ENCODE assay signal across 24 cellular contexts in genomic region chr14:38931969-38932652, GRCh38.
A peak's percentile ranks its signal among the peaks of the same experiment; 100 is the strongest.
DNase-seq lines count a peak whose midpoint lies in the region; TF ChIP-seq lines count a peak whose summit lies in the region.
"Had no signal": no experiment of that assay in that cellular context is flagged by ENCODE, and none has a peak within 500 bp of the region (broad histone marks: within the 10 kb centered on the region; RNA-seq: fewer than 3 reads in every experiment).

No MANE protein-coding gene starts in this region.

- H3K27me3 ChIP-seq in HUES48 (ENCODE audit: control insufficient read depth, insufficient read depth, low read length) (no peaks in the 10 kb centered on the region), neural progenitor cell (no peaks in the 10 kb centered on the region)
- H3K27me3 ChIP-seq: esophagus muscularis mucosa, left lung, SJCRH30 had no signal

- TF ChIP-seq CTCF in Calu3 (IDR thresholded peaks at IDR 0.05; ENCODE audit: unreplicated experiment) (no peak), epithelial cell of esophagus (IDR thresholded peaks at IDR 0.05; ENCODE audit: insufficient read depth, low read depth, low read length, missing control alignments) (no peak), neural progenitor cell (IDR thresholded peaks at IDR 0.05) (no peak)

- H3K4me1 ChIP-seq in HUES48 (ENCODE audit: control insufficient read depth, insufficient read depth, low read length) (no peaks in the 10 kb centered on the region; the same call in 1 of the 2 replicates), neural progenitor cell (peaks cover 4% of the 10 kb centered on the region)
- H3K4me1 ChIP-seq: left lung, SJCRH30 had no signal

- peak; percentile 3 for DNase-seq in Calu3
- DNase-seq in epithelial cell of esophagus (ENCODE audit: low read depth), result peak; percentile 39
- no peak for DNase-seq in neural progenitor cell (ENCODE audit: low spot score)
- DNase-seq in epidermal melanocyte (ENCODE audit: insufficient read length, low spot score), result no peak
- DNase-seq in activated CD4-positive, alpha-beta T cell treated with anti-CD3 and anti-CD28 coated beads, Interleukin-2, amount 50 U/mL, for 1 hour, result no peak
- DNase-seq in D341Med (ENCODE audit: low spot score), result no peak
- DNase-seq: activated B cell treated with CpG ODN at 0.5 μM for 24 hours; activated naive CD4-positive, alpha-beta T cell treated with anti-CD3 and anti-CD28 coated beads for 36 hours; activated T-cell treated with anti-CD3 and anti-CD28 coated beads, Interleukin-2, amount 50 U/mL, for 72 hours; C1 segment of cervical spinal cord; effector memory CD4-positive, alpha-beta T cell; foreskin melanocyte; IMR-90; left lung; NCI-H1694 treated with DMSO at 0.1 percent for 48 hours; NCI-H2227 treated with DMSO at 0.1 percent for 48 hours; NCI-H526 treated with DMSO at 0.1 percent for 48 hours; nucleus accumbens; SJCRH30; stimulated activated naive CD8-positive, alpha-beta T cell treated with anti-CD3 and anti-CD28 coated beads, Interleukin-15, amount 100 ng/mL, for 72 hours had no signal

- no peak overlapping the region for H3K4me3 Mint-ChIP-seq in Calu3 (ENCODE audit: low read depth, unreplicated experiment)
- H3K4me3 Mint-ChIP-seq in neural progenitor cell, result no peak overlapping the region
- H3K4me3 Mint-ChIP-seq: activated B cell treated with CpG ODN at 0.5 μM for 24 hours; activated naive CD4-positive, alpha-beta T cell treated with anti-CD3 and anti-CD28 coated beads for 36 hours; activated T-cell treated with anti-CD3 and anti-CD28 coated beads, Interleukin-2, amount 50 U/mL, for 72 hours; stimulated activated naive CD8-positive, alpha-beta T cell treated with anti-CD3 and anti-CD28 coated beads, Interleukin-15, amount 100 ng/mL, for 72 hours; type B pancreatic cell had no signal

- H3K4me3 ChIP-seq in HUES48 (ENCODE audit: low read depth, low read length) (no peak overlapping the region), epithelial cell of esophagus (ENCODE audit: low read length) (no peak overlapping the region), neural progenitor cell (no peak overlapping the region)
- H3K4me3 ChIP-seq: coronary artery, esophagus muscularis mucosa, left lung, SJCRH30 had no signal

- H3K27ac ChIP-seq in HUES48 (ENCODE audit: low read depth, low read length) (no peak overlapping the region), neural progenitor cell (no peak overlapping the region)
- H3K27ac ChIP-seq: coronary artery, esophagus muscularis mucosa, left lung, SJCRH30 had no signal

- no peak overlapping the region for H3K4me2 ChIP-seq in neural progenitor cell

- CTCF ChIA-PET in Calu3 (lab: Charles Lee), result no interaction called here

- H3K9me3 ChIP-seq in HUES48 (ENCODE audit: control insufficient read depth, insufficient read depth, low read length), result no peaks in the 10 kb centered on the region
- H3K9me3 ChIP-seq in neural progenitor cell (ENCODE audit: low read depth), result no peaks in the 10 kb centered on the region
- H3K9me3 ChIP-seq: esophagus muscularis mucosa had no signal

- no TSS peak for BruUV-seq in Calu3 (replicated peaks; lab: Mats Ljungman, UMichigan)

- H3F3A ChIP-seq in neural progenitor cell (ENCODE audit: low read depth), result no peaks in the 10 kb centered on the region

- H3K9me3 Mint-ChIP-seq in Calu3 (ENCODE audit: low read depth, unreplicated experiment), result peaks cover 3% of the 10 kb centered on the region
- H3K9me3 Mint-ChIP-seq in neural progenitor cell, result peaks cover 6% of the 10 kb centered on the region
- H3K9me3 Mint-ChIP-seq: activated naive CD4-positive, alpha-beta T cell treated with anti-CD3 and anti-CD28 coated beads for 36 hours; activated T-cell treated with anti-CD3 and anti-CD28 coated beads, Interleukin-2, amount 50 U/mL, for 72 hours; stimulated activated naive CD8-positive, alpha-beta T cell treated with anti-CD3 and anti-CD28 coated beads, Interleukin-15, amount 100 ng/mL, for 72 hours had no signal

- H3K79me2 ChIP-seq in neural progenitor cell (ENCODE audit: low read depth), result no peaks in the 10 kb centered on the region

- H2AFZ ChIP-seq in neural progenitor cell (replicated peaks), result peak overlapping the region; percentile 63

- H4K20me1 ChIP-seq in neural progenitor cell (ENCODE audit: low read depth), result no peaks in the 10 kb centered on the region

- H3K4me1 Mint-ChIP-seq in Calu3 (ENCODE audit: low read depth, unreplicated experiment) (no peaks in the 10 kb centered on the region), neural progenitor cell (no peaks in the 10 kb centered on the region)
- H3K4me1 Mint-ChIP-seq: activated B cell treated with CpG ODN at 0.5 μM for 24 hours; stimulated activated naive CD8-positive, alpha-beta T cell treated with anti-CD3 and anti-CD28 coated beads, Interleukin-15, amount 100 ng/mL, for 72 hours had no signal

- H3K27ac Mint-ChIP-seq in Calu3 (ENCODE audit: unreplicated experiment) (no peak overlapping the region), neural progenitor cell (peak overlapping the region; percentile 52)
- H3K27ac Mint-ChIP-seq: activated B cell treated with CpG ODN at 0.5 μM for 24 hours; activated naive CD4-positive, alpha-beta T cell treated with anti-CD3 and anti-CD28 coated beads for 36 hours; activated T-cell treated with anti-CD3 and anti-CD28 coated beads, Interleukin-2, amount 50 U/mL, for 72 hours; stimulated activated naive CD8-positive, alpha-beta T cell treated with anti-CD3 and anti-CD28 coated beads, Interleukin-15, amount 100 ng/mL, for 72 hours; type B pancreatic cell had no signal

- no peaks in the 10 kb centered on the region for H3K27me3 Mint-ChIP-seq in Calu3 (ENCODE audit: unreplicated experiment)
- H3K27me3 Mint-ChIP-seq in neural progenitor cell (ENCODE audit: insufficient read depth, low read depth), result peaks cover 4% of the 10 kb centered on the region
- H3K27me3 Mint-ChIP-seq: stimulated activated naive CD8-positive, alpha-beta T cell treated with anti-CD3 and anti-CD28 coated beads, Interleukin-15, amount 100 ng/mL, for 72 hours; type B pancreatic cell had no signal

- H3K9ac ChIP-seq in HUES48 (ENCODE audit: low read depth, low read length) (0 out of 2 replicates have a peak overlapping the region, but pooled peaks have one; percentile 35), neural progenitor cell (no peak overlapping the region)

- intact Hi-C loops in Calu3 (cut with micrococcal nuclease; ENCODE audit: unreplicated experiment), result no loop called here

- H3K36me3 ChIP-seq in HUES48 (ENCODE audit: control insufficient read depth, insufficient read depth, low read length) (no peaks in the 10 kb centered on the region), neural progenitor cell (no peaks in the 10 kb centered on the region)
- H3K36me3 ChIP-seq: esophagus muscularis mucosa, left lung, SJCRH30 had no signal

- H3K36me3 Mint-ChIP-seq in Calu3 (ENCODE audit: insufficient read depth, unreplicated experiment) (no peaks in the 10 kb centered on the region), neural progenitor cell (no peaks in the 10 kb centered on the region)
- H3K36me3 Mint-ChIP-seq: type B pancreatic cell had no signal

Comparison
In these comparisons a context has a peak if more than half of its experiments do, and no peak if none do; other contexts are left out.
1. DNase-seq: peak in Calu3 (single experiment) and epithelial cell of esophagus (single experiment); none in neural progenitor cell (single experiment), epidermal melanocyte (single experiment), activated CD4-positive, alpha-beta T cell treated with anti-CD3 and anti-CD28 coated beads, Interleukin-2, amount 50 U/mL, for 1 hour (single experiment) and D341Med (single experiment).